Comparison of ENCODE assay signal across 1 cellular context in genomic region chrX:50470103-50471031, GRCh38.
TF ChIP-seq lines count a peak whose summit lies in the region.

Gene DGKK, minus strand, starts transcription at chrX:50470825. Its CDS starts 147 bp downstream, at chrX:50470678.

TF ChIP-seq in GM23338, 12 proteins besides CTCF, POLR2A, EP300 and RAD21 (continued from another document):
- TF ChIP-seq ZNF462 (CRISPR knock-in tag; IDR thresholded peaks at IDR 0.05), result no peak
- peak; percentile 47; the same call in 1 of the 2 replicates for TF ChIP-seq POLR2AphosphoS5 (IDR thresholded peaks at IDR 0.05; ENCODE audit: low read depth)
- no peak for TF ChIP-seq STAT1 (IDR thresholded peaks at IDR 0.05; ENCODE audit: unreplicated experiment)
